In the genomic region with DNA sequence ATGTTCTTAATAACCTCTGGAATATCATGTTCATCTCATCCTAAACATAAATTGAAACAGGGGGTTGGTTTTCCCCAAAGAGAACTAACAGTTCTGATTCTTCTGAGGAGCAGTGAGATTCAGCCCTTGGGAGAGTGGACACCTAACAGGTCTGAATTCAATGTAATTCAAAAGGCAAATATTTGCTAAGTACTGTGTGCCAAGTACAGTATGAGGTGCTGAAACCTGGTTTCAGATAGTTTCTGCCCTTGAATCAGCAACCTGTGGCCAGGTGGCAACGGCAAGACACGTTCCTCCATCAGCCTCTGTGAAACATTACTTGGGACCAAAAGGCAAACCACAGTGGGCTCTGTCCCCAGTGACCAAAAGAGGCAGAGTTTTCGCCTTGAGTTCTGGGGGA, we compare ENCODE assay signal across 33 cellular contexts. TPM values are rescaled to one million over a fixed set of nuclear protein-coding genes. Genes with fewer than 3 reads are reported as not detected.
"Had no signal": no experiment of that assay in that cellular context is flagged by ENCODE, and none has a peak within 500 bp of the region (broad histone marks: within the 10 kb centered on the region; RNA-seq: fewer than 3 reads in every experiment).

No MANE protein-coding gene starts in this region.

- H3K4me3 ChIP-seq: ascending aorta, cardiac muscle cell, Peyer's patch, SJSA1 had no signal

- H3K9me3 ChIP-seq: ascending aorta, Peyer's patch, SJSA1, SK-N-SH had no signal

- H3K27ac ChIP-seq: ascending aorta, cardiac muscle cell, KMS-11, Peyer's patch, SJSA1 had no signal

- ATAC-seq: activated CD4-positive, alpha-beta T cell treated with anti-CD3 and anti-CD28 coated beads for 36 hours; activated CD8-positive, alpha-beta T cell treated with anti-CD3 and anti-CD28 coated beads, Interleukin-2, amount 10 ng/mL, durations not matched to agents 7 days and 5 days; PC-3 had no signal

- H3K4me1 ChIP-seq: ascending aorta, Peyer's patch, SJSA1 had no signal

- DNase-seq: activated CD4-positive, alpha-beta T cell treated with anti-CD3 and anti-CD28 coated beads for 36 hours; activated CD4-positive, alpha-beta T cell treated with anti-CD3 and anti-CD28 coated beads, Interleukin-2, amount 10 ng/mL, durations not matched to agents 7 days and 5 days; activated CD4-positive, alpha-beta T cell treated with anti-CD3 and anti-CD28 coated beads, Interleukin-2, amount 50 U/mL, for 48 hours; activated CD8-positive, alpha-beta T cell treated with anti-CD3 and anti-CD28 coated beads, Interleukin-2, amount 10 ng/mL, durations not matched to agents 7 days and 5 days; activated gamma-delta T cell; activated naive CD4-positive, alpha-beta T cell treated with Interleukin-2 at 50 U/mL for 16 hours; activated naive CD8-positive, alpha-beta T cell treated with anti-CD3 and anti-CD28 coated beads, Interleukin-2, amount 10 ng/mL, durations not matched to agents 7 days and 5 days; activated T-cell treated with anti-CD3 and anti-CD28 coated beads, Interleukin-2, amount 50 U/mL, for 24 hours; amygdala; NCI-H1105; NCI-H1436; NCI-H1694; NCI-H1930; NCI-H2107; NCI-H2171 treated with DMSO at 0.1 percent for 48 hours; NCI-H345; NCI-H524 treated with DMSO at 0.1 percent for 48 hours; NCI-H774; PC-3; Peyer's patch; RPMI8226; SHP77 treated with DMSO at 0.1 percent for 48 hours; SK-N-SH had no signal

- H3K27me3 ChIP-seq: ascending aorta, cardiac muscle cell, Peyer's patch, SJSA1 had no signal

- H3K36me3 ChIP-seq: ascending aorta, cardiac muscle cell, Peyer's patch, SJSA1 had no signal

RNA-seq across cellular contexts. Expression of gene LRRC30, which starts 1.3 kb away (rescaled TPM):
- total RNA-seq: activated CD4-positive, alpha-beta T cell treated with anti-CD3 and anti-CD28 coated beads for 36 hours; activated CD4-positive, alpha-beta T cell treated with anti-CD3 and anti-CD28 coated beads, Interleukin-2, amount 10 ng/mL, durations not matched to agents 7 days and 5 days; activated CD8-positive, alpha-beta T cell treated with anti-CD3 and anti-CD28 coated beads, Interleukin-2, amount 10 ng/mL, durations not matched to agents 7 days and 5 days; activated naive CD8-positive, alpha-beta T cell treated with anti-CD3 and anti-CD28 coated beads, Interleukin-2, amount 10 ng/mL, durations not matched to agents 7 days and 5 days; activated T-helper 2 cell treated with anti-CD3 and anti-CD28 coated beads, Interferon-gamma antibody, Interleukin-2, Interleukin-4, amounts not matched to agents 10 μg/mL and 5 μg/mL and 100 μg/mL, durations not matched to agents 14 hours and 24 hours and 36 hours; ascending aorta; cardiac muscle cell; chondrocyte; LHCN-M2; M059J; NCI-H460; PC-3; Peyer's patch; SJSA1 had no signal
- polyA plus RNA-seq: adipose tissue, cardiac muscle cell, SK-N-SH had no signal
